Comparison of ENCODE assay signal across 10 cellular contexts in genomic region chr4:108048157-108048556, GRCh38.
"Had no signal": no experiment of that assay in that cellular context is flagged by ENCODE, and none has a peak within 500 bp of the region (broad histone marks: within the 10 kb centered on the region; RNA-seq: fewer than 3 reads in every experiment).

No MANE protein-coding gene starts in this region.

- H3K4me1 ChIP-seq: testis had no signal

- H3K4me1 Mint-ChIP-seq: memory B cell had no signal

- H3K9me3 ChIP-seq: ascending aorta, esophagus muscularis mucosa, testis had no signal

- H3K4me3 Mint-ChIP-seq: memory B cell, neural crest cell had no signal

- H3K27me3 ChIP-seq: ascending aorta, esophagus muscularis mucosa, testis had no signal

- DNase-seq: activated CD4-positive, CD25-positive, alpha-beta regulatory T cell treated with anti-CD3 and anti-CD28 coated beads, Interleukin-2, amount 50 U/mL, for 72 hours; activated naive CD8-positive, alpha-beta T cell treated with anti-CD3 and anti-CD28 coated beads, Interleukin-2, amount 10 ng/mL, durations not matched to agents 7 days and 5 days; activated T-cell treated with anti-CD3 and anti-CD28 coated beads, Interleukin-2, amount 50 U/mL, for 48 hours; stimulated activated CD4-positive, alpha-beta T cell treated with anti-CD3 and anti-CD28 coated beads, Interleukin-12 subunit alpha, Interleukin-12 subunit beta, amount 100 ng/mL, for 4 hours; stimulated activated naive CD4-positive, alpha-beta T cell treated with Interleukin-2 at 50 U/mL for 16 hours; testis had no signal

- H3K9me3 Mint-ChIP-seq: activated naive CD8-positive, alpha-beta T cell treated with anti-CD3 and anti-CD28 coated beads, Interleukin-2, amount 10 ng/mL, durations not matched to agents 7 days and 5 days; memory B cell; neural crest cell had no signal

- H3K27me3 Mint-ChIP-seq: activated naive CD8-positive, alpha-beta T cell treated with anti-CD3 and anti-CD28 coated beads, Interleukin-2, amount 10 ng/mL, durations not matched to agents 7 days and 5 days; memory B cell had no signal

- H3K4me3 ChIP-seq: ascending aorta, esophagus muscularis mucosa, testis had no signal

- H3K36me3 ChIP-seq: ascending aorta, esophagus muscularis mucosa had no signal

- H3K27ac ChIP-seq: ascending aorta, esophagus muscularis mucosa, testis had no signal

- H3K27ac Mint-ChIP-seq: memory B cell had no signal

- H3K36me3 Mint-ChIP-seq: memory B cell had no signal
